Comparison of ENCODE assay signal across 20 cellular contexts in the genomic region with DNA sequence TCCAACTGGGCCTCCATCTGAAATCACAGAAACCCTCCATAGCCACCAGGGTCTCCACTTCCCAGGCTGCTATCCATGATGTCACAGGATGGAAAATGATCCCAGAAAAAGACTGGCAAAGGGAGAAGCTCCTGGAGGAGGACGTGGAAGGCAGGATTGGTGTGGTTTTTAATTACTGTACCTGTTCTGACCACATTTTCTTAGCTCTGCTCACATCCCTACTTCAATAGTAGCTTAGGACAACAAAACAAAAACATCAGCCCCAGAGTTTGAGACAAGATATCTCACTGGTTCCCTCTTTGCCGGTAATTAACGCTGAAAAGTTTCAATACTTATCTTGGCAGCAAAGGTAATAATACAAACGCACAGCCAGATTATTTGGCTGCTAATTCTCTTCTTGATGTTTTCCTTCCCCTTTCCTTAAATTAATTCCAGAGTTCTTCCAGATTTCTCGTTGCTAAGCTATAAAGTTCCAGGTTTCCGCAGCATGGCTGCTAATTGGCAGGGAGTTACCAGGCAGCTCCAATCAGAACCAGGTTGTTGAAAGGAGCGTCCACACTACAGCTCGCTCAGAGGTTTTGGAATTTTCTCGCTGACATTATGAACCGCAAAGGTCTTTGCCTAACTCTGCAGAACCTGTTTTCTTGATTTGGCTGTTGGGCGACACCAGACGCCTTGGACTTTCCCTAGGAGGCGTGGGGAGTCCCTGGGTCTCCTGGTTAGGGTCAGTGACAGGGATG.
A peak's percentile ranks its signal among the peaks of the same experiment; 100 is the strongest.
DNase-seq lines count a peak whose midpoint lies in the region; ATAC-seq, FAIRE-seq and TF ChIP-seq lines count a peak whose summit lies in the region.
"Had no signal": no experiment of that assay in that cellular context is flagged by ENCODE, and none has a peak within 500 bp of the region (broad histone marks: within the 10 kb centered on the region; RNA-seq: fewer than 3 reads in every experiment).

No MANE protein-coding gene starts in this region.

- H3K4me1 Mint-ChIP-seq in H9 = peaks cover 0 to 4% of the 10 kb centered on the region in 2 experiments; a peak in 1 of 4 replicates
- H3K4me1 Mint-ChIP-seq: activated naive CD8-positive, alpha-beta T cell treated with anti-CD3 and anti-CD28 coated beads, Interleukin-2, amount 50 U/mL, for 24 hours; CD8-positive, alpha-beta memory T cell had no signal

- H3K23ac ChIP-seq in H9 (ENCODE audit: insufficient read length, low read depth, low read length) = no peak overlapping the region

- no peak overlapping the region for H3T11ph ChIP-seq in H9 (ENCODE audit: low read length)

- no peaks in the 10 kb centered on the region for H3K36me3 Mint-ChIP-seq in H9 (ENCODE audit: insufficient read depth in 1 of 3, low read depth in 3 of 3)
- H3K36me3 Mint-ChIP-seq: CD8-positive, alpha-beta memory T cell had no signal

- no peak overlapping the region for H2BK15ac ChIP-seq in H9 (ENCODE audit: low read depth, low read length)

- H3K79me1 ChIP-seq in H9 (ENCODE audit: insufficient read depth, low read depth, low read length, poor library complexity, severe bottlenecking) = no peaks in the 10 kb centered on the region

- ATAC-seq in A549 (peak; percentile 1 to 2; a peak in 2 of 6 replicates), HG03439 (IDR thresholded peaks at IDR 0.05; ENCODE audit: unreplicated experiment) (no peak)
- ATAC-seq: activated naive CD8-positive, alpha-beta T cell treated with anti-CD3 and anti-CD28 coated beads, Interleukin-2, amount 50 U/mL, for 24 hours; left lobe of liver; PC-3 had no signal

- no peak overlapping the region for H3K27ac Mint-ChIP-seq in H9
- H3K27ac Mint-ChIP-seq: activated naive CD8-positive, alpha-beta T cell treated with anti-CD3 and anti-CD28 coated beads, Interleukin-2, amount 50 U/mL, for 24 hours had no signal

- H2BK20ac ChIP-seq in H9 (ENCODE audit: low read depth, low read length, poor library complexity, severe bottlenecking) = no peak overlapping the region

- no peaks in the 10 kb centered on the region for H3K27me3 ChIP-seq in H9 (ENCODE audit: insufficient read depth, low read length)
- H3K27me3 ChIP-seq: cardiac muscle cell, tibial artery had no signal

- DNase-seq in A549 (ENCODE audit: low read depth in 1 of 2, low spot score in 1 of 2) (no peak), GM04503 (ENCODE audit: low read depth) (peak; percentile 50), choroid plexus epithelial cell (ENCODE audit: low read depth) (peak; percentile 82), kidney tubule cell (ENCODE audit: low spot score) (peak; percentile 53), 8988T (no peak), cerebellar nuclear complex (lab: John Stamatoyannopoulos, UW) (no peak), H9 (no peak)
- DNase-seq: ACHN; activated naive CD8-positive, alpha-beta T cell treated with anti-CD3 and anti-CD28 coated beads, Interleukin-2, amount 50 U/mL, for 24 hours; CD8-positive, alpha-beta memory T cell; Kasumi-1; NCI-H1436 treated with DMSO at 0.1 percent for 48 hours; PC-3; retina; T1000; tibial artery had no signal

- H3K23me2 ChIP-seq in H9 (ENCODE audit: insufficient read length, low read depth, low read length, poor library complexity, severe bottlenecking) = no peaks in the 10 kb centered on the region

- H3K79me2 ChIP-seq in H9 (ENCODE audit: insufficient read depth, low read length) = no peaks in the 10 kb centered on the region

- peaks cover 1% of the 10 kb centered on the region; the same call in 1 of the 2 replicates for H3K27me3 Mint-ChIP-seq in H9 (ENCODE audit: low read depth)
- H3K27me3 Mint-ChIP-seq: activated naive CD8-positive, alpha-beta T cell treated with anti-CD3 and anti-CD28 coated beads, Interleukin-2, amount 50 U/mL, for 24 hours had no signal

- no peak overlapping the region for H4K5ac ChIP-seq in H9 (ENCODE audit: insufficient read length, low read depth, low read length)

- H3K4me1 ChIP-seq in A549 = 0 out of 3 replicates have a peak, but pooled peaks cover 4% of the 10 kb centered on the region
- H3K4me1 ChIP-seq in H9 (ENCODE audit: insufficient read depth, low read length) = no peaks in the 10 kb centered on the region

- H3K4ac ChIP-seq in H9 (ENCODE audit: low read depth, low read length) = no peak overlapping the region

- no peak for TF ChIP-seq POLR2A in A549 (IDR thresholded peaks at IDR 0.05; ENCODE audit: low read length)

- 84% methylated on average over 13 of the region's 13 CpGs for WGBS in A549 (ENCODE audit: missing lambda C conversion rate)
- no CpG with 5 or more reads among the region's 13 CpGs for WGBS in H9 (ENCODE audit: extremely low coverage, insufficient read length, low lambda C conversion rate)

- no peak for FAIRE-seq in A549 (lab: Jason Lieb, UNC)
- FAIRE-seq: frontal cortex had no signal

- H2AFZ ChIP-seq in H9 (ENCODE audit: low read length) = no peak overlapping the region

- TF ChIP-seq CTCF in A549 (IDR thresholded peaks at IDR 0.05) (no peak), choroid plexus epithelial cell (conservative IDR thresholded peaks at IDR 0.05; ENCODE audit: low read depth, low read length) (no peak), H9 (conservative IDR thresholded peaks at IDR 0.05) (no peak)

- H3K4me2 ChIP-seq in A549 = no peak overlapping the region
- no peak overlapping the region for H3K4me2 ChIP-seq in H9 (ENCODE audit: insufficient read depth, insufficient read length, low read length)

- H2AK5ac ChIP-seq in H9 (ENCODE audit: insufficient read length, low read length) = no peak overlapping the region

- no peak for TF ChIP-seq EP300 in A549 (IDR thresholded peaks at IDR 0.05)

- no peak overlapping the region for H3K18ac ChIP-seq in H9 (ENCODE audit: insufficient read length, low read depth, low read length)

- H2BK12ac ChIP-seq in H9 (ENCODE audit: insufficient read length, low read depth, low read length) = no peak overlapping the region

- H3K27ac ChIP-seq in A549 (peak overlapping the region in 1 of 2 experiments; percentile 25; a peak in 2 of 6 replicates), H9 (ENCODE audit: insufficient read length, low read depth, low read length) (no peak overlapping the region)
- H3K27ac ChIP-seq: cardiac muscle cell, tibial artery had no signal

- H4K8ac ChIP-seq in H9 (replicated peaks; ENCODE audit: insufficient read length, low read depth, low read length) = no peak overlapping the region

- CTCF ChIA-PET in A549 (lab: Yijun Ruan, JAX) = interaction anchor here (0.6 to 0.9 kb wide), 4 partner anchors 11 to 753 kb away, joined by 3 read pairs; no protein-coding TSS in a partner anchor

- H2BK5ac ChIP-seq in H9 (ENCODE audit: insufficient read length, low read length) = no peak overlapping the region

- no peak overlapping the region for H3K9ac ChIP-seq in H9 (ENCODE audit: extremely low read depth, insufficient read length, low read length)

- H4K20me1 ChIP-seq in H9 (ENCODE audit: control insufficient read depth, insufficient read depth, insufficient read length) = no peaks in the 10 kb centered on the region

- H3K9me3 Mint-ChIP-seq in H9 = no peaks in the 10 kb centered on the region
- H3K9me3 Mint-ChIP-seq: CD8-positive, alpha-beta memory T cell had no signal

- no peak overlapping the region for H3K4me3 Mint-ChIP-seq in H9
- H3K4me3 Mint-ChIP-seq: activated naive CD8-positive, alpha-beta T cell treated with anti-CD3 and anti-CD28 coated beads, Interleukin-2, amount 50 U/mL, for 24 hours; CD8-positive, alpha-beta memory T cell had no signal

- no peaks in the 10 kb centered on the region for H3K9me3 ChIP-seq in A549
- H3K9me3 ChIP-seq in H9 (ENCODE audit: control insufficient read depth, low read depth, low read length) = no peaks in the 10 kb centered on the region
- H3K9me3 ChIP-seq: tibial artery had no signal

- no peak for TF ChIP-seq RAD21 in A549 (conservative IDR thresholded peaks at IDR 0.05 in 1 of 2, IDR thresholded peaks at IDR 0.05 in 1 of 2)

- no peak overlapping the region for H3K56ac ChIP-seq in H9 (ENCODE audit: insufficient read length, low read depth, low read length)

- H3K14ac ChIP-seq in H9 (ENCODE audit: insufficient read depth, low read length) = no peak overlapping the region

- no peak overlapping the region for H3K4me3 ChIP-seq in A549
- H3K4me3 ChIP-seq in choroid plexus epithelial cell (ENCODE audit: low read depth, low read length) = no peak overlapping the region
- H3K4me3 ChIP-seq: cardiac muscle cell, tibial artery had no signal

- no peak overlapping the region for H2BK120ac ChIP-seq in H9 (ENCODE audit: low read depth, low read length, poor library complexity, severe bottlenecking)

- POLR2A ChIA-PET in A549 (lab: Yijun Ruan, JAX) = no interaction called here

- no peak overlapping the region for H4K91ac ChIP-seq in H9 (ENCODE audit: insufficient read length, low read depth, low read length)

TF ChIP-seq in A549, 52 proteins besides CTCF, POLR2A, EP300 and RAD21:
- TF ChIP-seq, protein P1, sequence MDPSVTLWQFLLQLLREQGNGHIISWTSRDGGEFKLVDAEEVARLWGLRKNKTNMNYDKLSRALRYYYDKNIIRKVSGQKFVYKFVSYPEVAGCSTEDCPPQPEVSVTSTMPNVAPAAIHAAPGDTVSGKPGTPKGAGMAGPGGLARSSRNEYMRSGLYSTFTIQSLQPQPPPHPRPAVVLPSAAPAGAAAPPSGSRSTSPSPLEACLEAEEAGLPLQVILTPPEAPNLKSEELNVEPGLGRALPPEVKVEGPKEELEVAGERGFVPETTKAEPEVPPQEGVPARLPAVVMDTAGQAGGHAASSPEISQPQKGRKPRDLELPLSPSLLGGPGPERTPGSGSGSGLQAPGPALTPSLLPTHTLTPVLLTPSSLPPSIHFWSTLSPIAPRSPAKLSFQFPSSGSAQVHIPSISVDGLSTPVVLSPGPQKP (IDR thresholded peaks at IDR 0.05; ENCODE audit: low read depth, low read length) = no peak
- 0 out of 5 replicates have a peak, but pooled peaks of 1 of the 2 experiments have one; percentile 3 for TF ChIP-seq JUN (IDR thresholded peaks at IDR 0.05)

Comparison
In these comparisons a context has a peak if more than half of its experiments do, and no peak if none do; other contexts are left out.
1. DNase-seq: peak in GM04503 (single experiment), choroid plexus epithelial cell (single experiment) and kidney tubule cell (single experiment); none in A549 (0 of 2), 8988T (single experiment), cerebellar nuclear complex (0 of 2) and H9 (single experiment).